Comparison of ENCODE assay signal across 28 cellular contexts in the genomic region with DNA sequence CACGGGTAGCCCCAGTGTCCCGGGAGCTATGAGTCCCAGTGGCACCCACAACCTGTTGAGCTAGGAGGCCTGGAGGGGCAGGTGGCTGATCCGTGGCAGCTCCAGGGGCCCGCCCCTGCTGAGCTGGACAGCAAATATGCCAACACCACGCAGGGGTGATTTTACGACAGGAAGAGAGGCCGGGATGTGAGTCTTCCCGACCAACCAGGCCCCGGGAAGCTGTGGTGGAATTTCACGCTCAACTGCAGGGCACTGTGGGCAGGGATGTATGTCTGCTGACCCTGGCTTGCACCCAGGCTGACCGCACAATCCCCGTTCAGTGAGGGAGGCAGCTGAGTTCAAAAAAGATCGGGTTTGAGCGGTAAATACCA.
DNase-seq lines count a peak whose midpoint lies in the region; ATAC-seq, FAIRE-seq and TF ChIP-seq lines count a peak whose summit lies in the region.
"Had no signal": no experiment of that assay in that cellular context is flagged by ENCODE, and none has a peak within 500 bp of the region (broad histone marks: within the 10 kb centered on the region; RNA-seq: fewer than 3 reads in every experiment).

No MANE protein-coding gene starts in this region.

- no peak for TF ChIP-seq CTCF in HEK293 (tag by site-specific recombination; IDR thresholded peaks at IDR 0.05)
- no peak for TF ChIP-seq CTCF in VCaP (conservative IDR thresholded peaks at IDR 0.05)

- no peak overlapping the region for H3K9ac ChIP-seq in BLaER1 treated with 17β-estradiol and CSF1 and Interleukin-3, amounts not matched to agents 10 nM and 100 nM
- H3K9ac ChIP-seq in Karpas-422 (ENCODE audit: low read length): no peak overlapping the region
- H3K9ac ChIP-seq: SK-N-SH had no signal

- no peaks in the 10 kb centered on the region for H3K36me3 ChIP-seq in BLaER1 treated with 17β-estradiol and CSF1 and Interleukin-3, amounts not matched to agents 10 nM and 100 nM
- H3K36me3 ChIP-seq in HEK293 (ENCODE audit: control insufficient read depth in 2 of 2, insufficient read depth in 1 of 2, low read length in 2 of 2) (no peaks in the 10 kb centered on the region), Karpas-422 (ENCODE audit: insufficient read depth, low read length) (no peaks in the 10 kb centered on the region)
- H3K36me3 ChIP-seq: tibial nerve had no signal

- no peaks in the 10 kb centered on the region; a peak in 2 of 22 replicates for H4K20me1 ChIP-seq in BLaER1 treated with 17β-estradiol and CSF1 and Interleukin-3, amounts not matched to agents 10 nM and 100 nM
- H4K20me1 ChIP-seq in Karpas-422 (ENCODE audit: insufficient read depth, low read depth, low read length): no peaks in the 10 kb centered on the region

- H3K27me3 ChIP-seq in BLaER1 treated with 17β-estradiol and CSF1 and Interleukin-3, amounts not matched to agents 10 nM and 100 nM: peaks cover 0 to 3% (median 0%) of the 10 kb centered on the region in 11 experiments; a peak in 1 of 22 replicates
- no peaks in the 10 kb centered on the region for H3K27me3 ChIP-seq in Karpas-422 (ENCODE audit: low read length)

- POLR2A ChIA-PET in HEK293 (lab: Yijun Ruan, JAX): interaction anchor here (0.7 kb wide), 1 partner anchor 168 kb away, joined by 3 read pairs; no protein-coding TSS in a partner anchor

- H3K9me2 ChIP-seq in Karpas-422 (replicated peaks; ENCODE audit: insufficient read depth, low read length): no peaks in the 10 kb centered on the region
- H3K9me2 ChIP-seq: SK-N-SH had no signal

- no peaks in the 10 kb centered on the region for H3K9me3 ChIP-seq in BLaER1 treated with 17β-estradiol and CSF1 and Interleukin-3, amounts not matched to agents 10 nM and 100 nM (replicated peaks in 1 of 11)
- H3K9me3 ChIP-seq in HEK293 (ENCODE audit: control insufficient read depth, insufficient read depth, low read depth, low read length): no peaks in the 10 kb centered on the region
- no peaks in the 10 kb centered on the region for H3K9me3 ChIP-seq in Karpas-422 (ENCODE audit: low read length)
- H3K9me3 ChIP-seq: mucosa of descending colon, SK-N-SH, tibial nerve had no signal

- no peak overlapping the region for H2AFZ ChIP-seq in Karpas-422 (ENCODE audit: low read length)
- H2AFZ ChIP-seq: PC-9 had no signal

- ATAC-seq in SK-N-SH treated with all-trans-retinoic acid at 6 μM for 48 hours: no peak
- ATAC-seq: activated CD4-positive, alpha-beta T cell treated with anti-CD3 and anti-CD28 coated beads for 36 hours; left colon; mucosa of descending colon; stimulated activated memory B cell treated with anti-CD40 and anti-IgM and Interleukin-4, amounts not matched to agents 10 μg/mL and 1 μg/mL and 100 μg/mL, for 72 hours had no signal

- no peak overlapping the region for H3K4me3 ChIP-seq in BLaER1 treated with 17β-estradiol and CSF1 and Interleukin-3, amounts not matched to agents 10 nM and 100 nM
- H3K4me3 ChIP-seq in HEK293 (ENCODE audit: low read depth, low read length): no peak overlapping the region
- H3K4me3 ChIP-seq in Karpas-422 (ENCODE audit: low read length): no peak overlapping the region
- H3K4me3 ChIP-seq: mucosa of descending colon, PC-9, tibial nerve had no signal

- H3K4me2 ChIP-seq in BLaER1 treated with 17β-estradiol and CSF1 and Interleukin-3, amounts not matched to agents 10 nM and 100 nM: peak overlapping the region in 6 of 11 experiments; percentile 11 to 79 (median 77); a peak in 8 of 22 replicates
- H3K4me2 ChIP-seq in Karpas-422 (ENCODE audit: low read depth, low read length, poor library complexity, severe bottlenecking): no peak overlapping the region
- H3K4me2 ChIP-seq: PC-9, SK-N-SH had no signal

- CTCF ChIA-PET in HEK293 (lab: Yijun Ruan, JAX): no interaction called here

- peaks cover 0 to 39% (median 24%) of the 10 kb centered on the region in 10 experiments; a peak in 15 of 20 replicates for H3K4me1 ChIP-seq in BLaER1 treated with 17β-estradiol and CSF1 and Interleukin-3, amounts not matched to agents 10 nM and 100 nM
- H3K4me1 ChIP-seq in HEK293 (ENCODE audit: control insufficient read depth, insufficient read depth, low read length) (no peaks in the 10 kb centered on the region), Karpas-422 (ENCODE audit: low read length) (no peaks in the 10 kb centered on the region)

- no peak for TF ChIP-seq POLR2A in GM12892 (IDR thresholded peaks at IDR 0.05; ENCODE audit: low read depth, low read length)

- H3K27ac ChIP-seq in BLaER1 treated with 17β-estradiol and CSF1 and Interleukin-3, amounts not matched to agents 10 nM and 100 nM: no peak overlapping the region
- H3K27ac ChIP-seq in HEK293 (ENCODE audit: extremely low read depth, low read depth, low read length) (no peak overlapping the region), VCaP (peak overlapping the region; percentile 77), Karpas-422 (ENCODE audit: low read length) (no peak overlapping the region)
- H3K27ac ChIP-seq: PC-9, tibial nerve had no signal

- H3K79me2 ChIP-seq in Karpas-422 (ENCODE audit: low read length): no peaks in the 10 kb centered on the region

- DNase-seq in lung microvascular endothelial cell (ENCODE audit: low read depth in 2 of 2): peak; percentile 17 to 96
- DNase-seq in GM12892 (ENCODE audit: insufficient read length): no peak
- no peak for DNase-seq in NCI-H1092 treated with DMSO at 0.1 percent for 48 hours (lab: John Stamatoyannopoulos, UW)
- DNase-seq in Karpas-422: no peak
- DNase-seq: activated CD4-positive, alpha-beta T cell treated with anti-CD3 and anti-CD28 coated beads for 36 hours; activated gamma-delta T cell treated with Interleukin-2 at 50 U/mL for 16 hours; amniotic stem cell; CD4-positive, alpha-beta memory T cell; central memory CD4-positive, alpha-beta T cell; DND-41; effector memory CD4-positive, alpha-beta T cell; GOT3; hippocampal formation; KG1; left colon; mucosa of descending colon; NCI-H1105 treated with DMSO at 0.1 percent for 48 hours; NCI-H526 treated with DMSO at 0.1 percent for 48 hours; PC-9; retina; SK-N-SH; stimulated activated CD4-positive, alpha-beta T cell treated with anti-CD3 and anti-CD28 coated beads, Interleukin-15, amount 100 ng/mL, for 24 hours had no signal

- no peak for FAIRE-seq in GM12892 (lab: Jason Lieb, UNC)

TF ChIP-seq in HEK293, 187 proteins besides CTCF, POLR2A, EP300 and RAD21:
- no peak for TF ChIP-seq EGR2 (tag by site-specific recombination; IDR thresholded peaks at IDR 0.05; ENCODE audit: low read depth)
- TF ChIP-seq ZNF664 (tag by site-specific recombination; IDR thresholded peaks at IDR 0.05): no peak
- no peak for TF ChIP-seq GLIS2 (tag by site-specific recombination; IDR thresholded peaks at IDR 0.05)
- peak; percentile 57 for TF ChIP-seq ZIC2 (tag by site-specific recombination; IDR thresholded peaks at IDR 0.05)
- no peak for TF ChIP-seq ZNF350 (tag by site-specific recombination; IDR thresholded peaks at IDR 0.05)
- TF ChIP-seq SCRT2 (tag by site-specific recombination; IDR thresholded peaks at IDR 0.05): peak; percentile 52
- no peak for TF ChIP-seq ZNF214 (tag by site-specific recombination; IDR thresholded peaks at IDR 0.05; ENCODE audit: borderline replicate concordance)
- TF ChIP-seq ZNF600 (tag by site-specific recombination; IDR thresholded peaks at IDR 0.05): no peak
- no peak for TF ChIP-seq ZNF747 (tag by site-specific recombination; IDR thresholded peaks at IDR 0.05)

TF ChIP-seq in SK-N-SH treated with all-trans-retinoic acid at 6 μM for 48 hours, 23 proteins besides CTCF, POLR2A, EP300 and RAD21:
- TF ChIP-seq TOX (CRISPR knock-in tag; IDR thresholded peaks at IDR 0.05; ENCODE audit: borderline replicate concordance): no peak
- TF ChIP-seq PATZ1 (CRISPR knock-in tag; IDR thresholded peaks at IDR 0.05; ENCODE audit: borderline replicate concordance): no peak
- no peak for TF ChIP-seq SNAI2 (CRISPR knock-in tag; IDR thresholded peaks at IDR 0.05)
- no peak for TF ChIP-seq ZFP30 (CRISPR knock-in tag; IDR thresholded peaks at IDR 0.05)
- TF ChIP-seq TSHZ2 (CRISPR knock-in tag; IDR thresholded peaks at IDR 0.05): no peak

Comparison
In these comparisons a context has a peak if more than half of its experiments do, and no peak if none do; other contexts are left out.
1. DNase-seq: peak in lung microvascular endothelial cell (2 of 2); none in GM12892 (single experiment), NCI-H1092 treated with DMSO at 0.1 percent for 48 hours (single experiment) and Karpas-422 (single experiment).